In genomic region chr17:19744492-19744891, GRCh38 we compare ENCODE assay signal across 8 cellular contexts. TPM values are rescaled to one million over a fixed set of nuclear protein-coding genes. Genes with fewer than 3 reads are reported as not detected.
DNase-seq lines count a peak whose midpoint lies in the region; ATAC-seq and TF ChIP-seq lines count a peak whose summit lies in the region.

No MANE protein-coding gene starts in this region.

- H3K9me3 Mint-ChIP-seq in WTC11: no peaks in the 10 kb centered on the region

- H3K27ac ChIP-seq in left ventricle myocardium inferior (replicated peaks) (peak overlapping the region; percentile 53), skeletal muscle tissue (ENCODE audit: low read depth, low read length) (no peak overlapping the region)

- H3K4me1 Mint-ChIP-seq in WTC11: peaks cover 22% of the 10 kb centered on the region

- H3K27me3 Mint-ChIP-seq in WTC11 (ENCODE audit: low read depth): peaks cover 13% of the 10 kb centered on the region; the same call in 1 of the 2 replicates

- H3K9me3 ChIP-seq in left ventricle myocardium inferior (replicated peaks): no peaks in the 10 kb centered on the region
- no peaks in the 10 kb centered on the region for H3K9me3 ChIP-seq in skeletal muscle tissue (ENCODE audit: control insufficient read depth in 3 of 3, low read length in 3 of 3)

- CTCF ChIA-PET in WTC11 (lab: Charles Lee): interaction anchor here (0.5 to 5.7 kb wide), 52 partner anchors 8 to 892 kb away, joined by 3 to 91 read pairs (median 5); partner anchors contain the start of genes ALDH3A2, B9D1, MAPK7 and SLC47A1

- H3K4me3 Mint-ChIP-seq in WTC11: peak overlapping the region; percentile 71

- intact Hi-C loops in left ventricle myocardium inferior (cut with micrococcal nuclease): no loop called here

- H3K27me3 ChIP-seq in left ventricle myocardium inferior (ENCODE audit: low read depth): peaks cover 13% of the 10 kb centered on the region
- H3K27me3 ChIP-seq in skeletal muscle tissue (ENCODE audit: control insufficient read depth in 3 of 3, insufficient read depth in 3 of 3, low read length in 3 of 3): no peaks in the 10 kb centered on the region

- DNase-seq in WTC11 (ENCODE audit: low spot score) (peak; percentile 46), left ventricle myocardium inferior (no peak), NCI-H2029 treated with DMSO at 0.1 percent for 48 hours (lab: John Stamatoyannopoulos, UW) (no peak), germinal center (ENCODE audit: low spot score) (no peak), inferior parietal cortex (ENCODE audit: extremely low spot score) (no peak), iPS-NIHi11 (ENCODE audit: low spot score) (no peak)

- H3K4me1 ChIP-seq in left ventricle myocardium inferior (peaks cover 14% of the 10 kb centered on the region), skeletal muscle tissue (ENCODE audit: control insufficient read depth in 3 of 3, insufficient read depth in 3 of 3, low read length in 3 of 3) (peaks cover 9 to 25% (median 14%) of the 10 kb centered on the region in 3 donors)

- POLR2A ChIA-PET in WTC11 (lab: Charles Lee): interaction anchor here (0.6 to 1.8 kb wide), 6 partner anchors 18 to 381 kb away, joined by 3 to 6 read pairs (median 3); partner anchors contain the start of gene ALDH3A2

- H3K4me3 ChIP-seq in left ventricle myocardium inferior (peak overlapping the region; percentile 70), skeletal muscle tissue (ENCODE audit: low read length in 3 of 3) (peak overlapping the region; percentile 59 to 67 (median 65))

- no peak for TF ChIP-seq CTCF in WTC11 (IDR thresholded peaks at IDR 0.05)
- no peak for TF ChIP-seq CTCF in left ventricle myocardium inferior (IDR thresholded peaks at IDR 0.05; ENCODE audit: borderline replicate concordance)

- H3K36me3 Mint-ChIP-seq in WTC11: no peaks in the 10 kb centered on the region

- H3K9ac ChIP-seq in skeletal muscle tissue (ENCODE audit: low read depth in 1 of 3, low read length in 3 of 3): peak overlapping the region; percentile 51 to 74 (median 54)

- no peaks in the 10 kb centered on the region for H3K36me3 ChIP-seq in left ventricle myocardium inferior
- H3K36me3 ChIP-seq in skeletal muscle tissue (ENCODE audit: control insufficient read depth in 3 of 3, insufficient read depth in 3 of 3, low read length in 3 of 3): no peaks in the 10 kb centered on the region

- H3K27ac Mint-ChIP-seq in WTC11: no peak overlapping the region

- ATAC-seq in GM21723 (IDR thresholded peaks at IDR 0.05; ENCODE audit: unreplicated experiment) (peak; percentile 30), WTC11 (peak; percentile 22)

TF ChIP-seq in WTC11, 78 proteins besides CTCF, POLR2A, EP300 and RAD21:
- TF ChIP-seq ZSCAN18 (CRISPR knock-in tag; IDR thresholded peaks at IDR 0.05) (no peak), ARID4B (CRISPR knock-in tag; IDR thresholded peaks at IDR 0.05; ENCODE audit: borderline replicate concordance) (no peak), ELF4 (CRISPR knock-in tag; IDR thresholded peaks at IDR 0.05; ENCODE audit: low read depth) (no peak), CREM (CRISPR knock-in tag; IDR thresholded peaks at IDR 0.05) (no peak), GABPB1 (CRISPR knock-in tag; IDR thresholded peaks at IDR 0.05) (no peak), MYBL2 (CRISPR knock-in tag; IDR thresholded peaks at IDR 0.05) (no peak), NFYB (CRISPR knock-in tag; conservative IDR thresholded peaks at IDR 0.05; ENCODE audit: low read depth) (no peak)
- TF ChIP-seq, protein P1, sequence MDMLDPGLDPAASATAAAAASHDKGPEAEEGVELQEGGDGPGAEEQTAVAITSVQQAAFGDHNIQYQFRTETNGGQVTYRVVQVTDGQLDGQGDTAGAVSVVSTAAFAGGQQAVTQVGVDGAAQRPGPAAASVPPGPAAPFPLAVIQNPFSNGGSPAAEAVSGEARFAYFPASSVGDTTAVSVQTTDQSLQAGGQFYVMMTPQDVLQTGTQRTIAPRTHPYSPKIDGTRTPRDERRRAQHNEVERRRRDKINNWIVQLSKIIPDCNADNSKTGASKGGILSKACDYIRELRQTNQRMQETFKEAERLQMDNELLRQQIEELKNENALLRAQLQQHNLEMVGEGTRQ (CRISPR knock-in tag; IDR thresholded peaks at IDR 0.05): no peak

RNA-seq across cellular contexts. Expression of gene ALDH3A1, which starts 3.6 kb away (rescaled TPM):
- 0.35 to 1.1 TPM (median 0.53 TPM) in 3 replicates for total RNA-seq in WTC11 (2021)
- not detected for total RNA-seq in left ventricle myocardium inferior
- not detected for total RNA-seq in skeletal muscle tissue

RNA-seq across cellular contexts. Expression of gene SLC47A2, which starts 28.1 kb away (rescaled TPM):
- total RNA-seq in WTC11 (2021) (not detected in 3 replicates), left ventricle myocardium inferior (not detected), skeletal muscle tissue (not detected)
